Comparison of ENCODE assay signal across 30 cellular contexts in the genomic region with DNA sequence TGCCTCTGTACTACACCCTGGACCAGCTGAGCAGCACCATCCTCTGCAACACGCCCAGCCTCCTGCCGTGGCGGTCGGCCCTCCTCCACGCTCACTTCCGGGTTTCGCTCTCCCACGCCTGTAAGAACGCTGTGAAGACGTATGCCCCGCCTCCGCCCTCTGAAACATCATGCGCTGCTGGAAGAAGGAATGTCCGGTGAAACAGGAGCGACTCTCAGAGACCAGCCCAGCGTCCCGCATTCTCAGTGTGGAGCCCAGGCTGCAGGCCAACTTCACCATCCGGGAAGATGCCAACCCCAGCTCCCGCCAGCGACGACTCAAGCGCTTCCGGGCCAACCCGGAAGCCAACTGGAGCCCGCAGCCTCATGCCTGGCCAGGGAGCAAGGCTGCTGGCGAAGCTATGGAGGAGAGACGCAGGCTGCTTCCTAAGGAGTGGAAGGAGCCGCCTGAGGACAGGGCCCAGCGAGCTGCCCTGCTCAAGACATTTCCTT.
"Had no signal": no experiment of that assay in that cellular context is flagged by ENCODE, and none has a peak within 500 bp of the region (broad histone marks: within the 10 kb centered on the region; RNA-seq: fewer than 3 reads in every experiment).

No MANE protein-coding gene starts in this region.

- H3K4me1 Mint-ChIP-seq: activated T-helper 17 cell treated with anti-CD3 and anti-CD28 coated beads, Interleukin-2, amount 50 U/mL, for 72 hours; central memory CD8-positive, alpha-beta T cell; WTC11 had no signal

- H3K36me3 Mint-ChIP-seq: activated naive CD8-positive, alpha-beta T cell had no signal

- H3K27me3 Mint-ChIP-seq: activated CD8-positive, alpha-beta T cell treated with anti-CD3 and anti-CD28 coated beads for 36 hours; activated naive CD8-positive, alpha-beta T cell; activated T-helper 17 cell treated with anti-CD3 and anti-CD28 coated beads, Interleukin-2, amount 50 U/mL, for 72 hours; central memory CD8-positive, alpha-beta T cell; effector memory CD8-positive, alpha-beta T cell had no signal

- H3K36me3 ChIP-seq: brain microvascular endothelial cell, esophagus muscularis mucosa, gastrocnemius medialis, heart left ventricle had no signal

- H3K4me1 ChIP-seq: esophagus muscularis mucosa, foreskin keratinocyte, gastrocnemius medialis, heart left ventricle had no signal

- H3K27me3 ChIP-seq: brain microvascular endothelial cell, esophagus muscularis mucosa, foreskin keratinocyte, gastrocnemius medialis, heart left ventricle had no signal

- H3K27ac ChIP-seq: brain microvascular endothelial cell, esophagus muscularis mucosa, foreskin keratinocyte, gastrocnemius medialis, heart left ventricle, VCaP had no signal

- H3K4me3 Mint-ChIP-seq: activated CD8-positive, alpha-beta T cell treated with anti-CD3 and anti-CD28 coated beads for 36 hours; activated naive CD8-positive, alpha-beta T cell; activated T-cell treated with anti-CD3 and anti-CD28 coated beads, Interleukin-2, amount 50 U/mL, for 4 hours; activated T-helper 17 cell treated with anti-CD3 and anti-CD28 coated beads, Interleukin-2, amount 50 U/mL, for 72 hours; central memory CD8-positive, alpha-beta T cell; effector memory CD8-positive, alpha-beta T cell; WTC11 had no signal

- H3K27ac Mint-ChIP-seq: activated CD8-positive, alpha-beta T cell treated with anti-CD3 and anti-CD28 coated beads for 36 hours; activated naive CD8-positive, alpha-beta T cell; activated T-helper 17 cell treated with anti-CD3 and anti-CD28 coated beads, Interleukin-2, amount 50 U/mL, for 72 hours; effector memory CD8-positive, alpha-beta T cell; WTC11 had no signal

- H3K4me3 ChIP-seq: esophagus muscularis mucosa, gastrocnemius medialis, heart left ventricle had no signal

- H3K9me3 ChIP-seq: gastrocnemius medialis, heart left ventricle had no signal

- ATAC-seq: activated CD4-positive, CD25-positive, alpha-beta regulatory T cell treated with anti-CD3 and anti-CD28 coated beads, Interleukin-2, amount 50 U/mL, for 24 hours; activated CD8-positive, alpha-beta T cell treated with anti-CD3 and anti-CD28 coated beads for 36 hours; activated T-cell treated with anti-CD3 and anti-CD28 coated beads, Interleukin-2, amount 50 U/mL, for 4 hours; activated T-helper 17 cell treated with anti-CD3 and anti-CD28 coated beads, Interleukin-2, amount 50 U/mL, for 72 hours; effector memory CD8-positive, alpha-beta T cell; foreskin keratinocyte; gastrocnemius medialis; heart left ventricle; WTC11 had no signal

- H3K9me3 Mint-ChIP-seq: activated T-cell treated with anti-CD3 and anti-CD28 coated beads, Interleukin-2, amount 50 U/mL, for 4 hours; central memory CD8-positive, alpha-beta T cell had no signal

- DNase-seq: activated CD4-positive, alpha-beta T cell treated with anti-CD3 and anti-CD28 coated beads for 48 hours; activated CD4-positive, alpha-beta T cell treated with anti-CD3 and anti-CD28 coated beads, Interleukin-2, amount 50 U/mL, for 1 hour; activated CD4-positive, alpha-beta T cell treated with anti-CD3 and anti-CD28 coated beads, Interleukin-2, amount 50 U/mL, for 48 hours; activated CD8-positive, alpha-beta memory T cell treated with anti-CD3 and anti-CD28 coated beads for 24 hours; activated CD8-positive, alpha-beta T cell treated with anti-CD3 and anti-CD28 coated beads for 36 hours; activated effector memory CD4-positive, alpha-beta T cell treated with Interleukin-2 at 50 U/mL for 16 hours; activated gamma-delta T cell treated with Interleukin-2 at 50 U/mL for 16 hours; activated naive CD4-positive, alpha-beta T cell treated with anti-CD3 and anti-CD28 coated beads, Interleukin-2, amount 50 U/mL, for 16 hours; activated naive CD4-positive, alpha-beta T cell treated with Interleukin-2 at 50 U/mL for 16 hours; activated T-cell treated with anti-CD3 and anti-CD28 coated beads, Interleukin-2, amount 50 U/mL, for 4 hours; amniotic stem cell; anterior cingulate cortex; brain microvascular endothelial cell; cortex of kidney; dermis blood vessel endothelial cell; effector CD4-positive, alpha-beta T cell; effector memory CD8-positive, alpha-beta T cell; erythroblast; foreskin keratinocyte; gastrocnemius medialis; glutamatergic neuron; heart left ventricle; T-helper 2 cell had no signal
